In genomic region chr12:120972870-120973543, GRCh38 we compare ENCODE assay signal across 12 cellular contexts. TPM values are rescaled to one million over a fixed set of nuclear protein-coding genes. Genes with fewer than 3 reads are reported as not detected.
DNase-seq lines count a peak whose midpoint lies in the region; ATAC-seq and FAIRE-seq lines count a peak whose summit lies in the region.
"Had no signal": no experiment of that assay in that cellular context is flagged by ENCODE, and none has a peak within 500 bp of the region (broad histone marks: within the 10 kb centered on the region; RNA-seq: fewer than 3 reads in every experiment).

No MANE protein-coding gene starts in this region.

- no peak overlapping the region for H3K9ac ChIP-seq in HUES48 (ENCODE audit: low read depth, low read length)
- peak overlapping the region; percentile 8 for H3K9ac ChIP-seq in NT2/D1 (ENCODE audit: insufficient read length, low read depth)

- H3K9me3 ChIP-seq in HUES48 (ENCODE audit: control insufficient read depth, insufficient read depth, low read length), result no peaks in the 10 kb centered on the region
- no peaks in the 10 kb centered on the region for H3K9me3 ChIP-seq in NT2/D1 (ENCODE audit: insufficient read depth, low read length)
- no peaks in the 10 kb centered on the region for H3K9me3 ChIP-seq in small intestine (ENCODE audit: control insufficient read depth, low read depth)

- no peak overlapping the region for H3K4me3 ChIP-seq in HUES48 (ENCODE audit: low read depth, low read length)
- H3K4me3 ChIP-seq in NT2/D1 (ENCODE audit: insufficient read length, low read depth), result no peak overlapping the region
- H3K4me3 ChIP-seq in small intestine (ENCODE audit: low read depth in 1 of 2, low read length in 2 of 2), result no peak overlapping the region

- no peaks in the 10 kb centered on the region for H3K4me1 ChIP-seq in HUES48 (ENCODE audit: control insufficient read depth, insufficient read depth, low read length)
- H3K4me1 ChIP-seq in NT2/D1 (ENCODE audit: insufficient read depth, insufficient read length), result peaks cover 6% of the 10 kb centered on the region
- H3K4me1 ChIP-seq in small intestine (ENCODE audit: control insufficient read depth in 2 of 2, insufficient read depth in 1 of 2, low read depth in 1 of 2, low read length in 1 of 2), result no peaks in the 10 kb centered on the region

- H3K27me3 ChIP-seq in HUES48 (ENCODE audit: control insufficient read depth, insufficient read depth, low read length), result no peaks in the 10 kb centered on the region
- no peaks in the 10 kb centered on the region for H3K27me3 ChIP-seq in NT2/D1 (ENCODE audit: insufficient read depth, insufficient read length)
- H3K27me3 ChIP-seq in small intestine (ENCODE audit: control insufficient read depth in 2 of 2, insufficient read depth in 2 of 2, low read length in 2 of 2), result no peaks in the 10 kb centered on the region

- ATAC-seq in GM21526 (IDR thresholded peaks at IDR 0.05; ENCODE audit: low FRiP score, unreplicated experiment), result no peak

- no peaks in the 10 kb centered on the region for H3K36me3 ChIP-seq in HUES48 (ENCODE audit: control insufficient read depth, insufficient read depth, low read length)
- no peaks in the 10 kb centered on the region for H3K36me3 ChIP-seq in NT2/D1 (ENCODE audit: insufficient read depth, insufficient read length, low read length)
- peaks cover 0 to 10% of the 10 kb centered on the region in 2 donors for H3K36me3 ChIP-seq in small intestine (ENCODE audit: control insufficient read depth in 2 of 2, insufficient read depth in 2 of 2, low read length in 2 of 2)

- FAIRE-seq in small intestine (lab: Jason Lieb, UNC), result no peak
- FAIRE-seq: endothelial cell of umbilical vein had no signal

- 38 to 54% (median 44%) methylated on average over 10 of the region's 10 CpGs for WGBS in small intestine, 3 donors

- H3K27ac ChIP-seq in HUES48 (ENCODE audit: low read depth, low read length) (peak overlapping the region; percentile 59), small intestine (ENCODE audit: low read depth in 1 of 2, low read length in 1 of 2) (peak overlapping the region in 1 of 2 donors; percentile 30)

- DNase-seq in NT2/D1 (ENCODE audit: low read depth, low spot score), result peak; percentile 98
- peak; percentile 93 for DNase-seq in islet precursor cell
- peak; percentile 56 for DNase-seq in small intestine
- DNase-seq in activated CD4-positive, alpha-beta T cell treated with anti-CD3 and anti-CD28 coated beads for 4 hours, result no peak
- DNase-seq in putamen (ENCODE audit: low spot score), result no peak
- DNase-seq: amniotic stem cell, DMS153, NCI-H1105 had no signal

RNA-seq across cellular contexts. Expression of gene HNF1A, which starts 5.3 kb away (rescaled TPM):
- 10 to 100 TPM; 23.0 to 42.3 (median 32.2) TPM for polyA plus RNA-seq in small intestine
- polyA plus RNA-seq: endothelial cell of umbilical vein, neural cell had no signal

RNA-seq across cellular contexts. Expression of gene C12orf43, which starts 43.3 kb away (rescaled TPM):
- polyA plus RNA-seq in small intestine, result 10 to 100 TPM in 1 of 3 donors, 1 to 10 TPM in 2; 4.5 to 11.4 (median 5.1) TPM

Comparison
In these comparisons a context has a peak if more than half of its experiments do, and no peak if none do; other contexts are left out.
1. DNase-seq: peak in NT2/D1 (single experiment), islet precursor cell (single experiment) and small intestine (single experiment); none in activated CD4-positive, alpha-beta T cell treated with anti-CD3 and anti-CD28 coated beads for 4 hours (0 of 2) and putamen (single experiment).